28 cellular contexts compared by ENCODE assay signal in the genomic region with DNA sequence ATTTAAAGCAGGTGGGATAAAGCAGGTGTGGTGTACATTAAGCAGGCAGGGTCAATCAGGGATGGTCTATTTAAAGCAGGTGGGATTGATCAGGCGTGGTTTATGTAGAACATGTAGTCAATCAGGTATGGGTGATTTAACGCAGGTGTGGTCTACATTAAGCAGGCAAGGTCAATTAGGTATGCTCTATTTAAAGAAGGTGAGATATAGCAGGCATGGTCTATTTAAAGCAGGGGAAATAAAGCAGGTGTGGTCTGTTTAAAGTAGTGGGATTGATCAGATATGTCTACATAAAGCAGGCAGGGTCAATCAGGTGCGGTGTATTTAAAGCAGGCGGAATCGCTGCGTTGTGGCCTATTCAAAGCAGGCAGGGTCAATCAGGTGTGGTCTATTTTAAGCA.
"Had no signal": no experiment of that assay in that cellular context is flagged by ENCODE, and none has a peak within 500 bp of the region (broad histone marks: within the 10 kb centered on the region; RNA-seq: fewer than 3 reads in every experiment).

No MANE protein-coding gene starts in this region.

- H3K27ac Mint-ChIP-seq: immature natural killer cell; natural killer cell treated with Interleukin-12 subunit alpha and Interleukin-12 subunit beta and Interleukin-15 and Interleukin-18, amount 100 ng/mL, for 72 hours; stimulated activated effector memory CD8-positive, alpha-beta T cell treated with anti-CD3 and anti-CD28 coated beads, Interleukin-12 subunit alpha, Interleukin-12 subunit beta, amount 100 ng/mL, for 72 hours; stimulated activated naive CD8-positive, alpha-beta T cell treated with anti-CD3 and anti-CD28 coated beads, Interleukin-15, Interleukin-2, amounts not matched to agents 100 ng/mL and 50 ng/mL, for 24 hours had no signal

- H3K36me3 ChIP-seq: left lung, lower lobe of right lung, ovary, prostate gland, spleen, suprapubic skin, thoracic aorta, tibial artery, upper lobe of right lung had no signal

- H3K27me3 ChIP-seq: left lung, ovary, spleen, suprapubic skin, tibial artery, upper lobe of right lung had no signal

- DNase-seq: hypothalamus; immature natural killer cell; kidney; left colon; left lung; lower lobe of right lung; mammary epithelial cell; mesenchymal stem cell; ovary; posterior cingulate gyrus; retina; right cardiac atrium; spleen; stimulated activated CD4-positive, alpha-beta T cell treated with anti-CD3 and anti-CD28 coated beads, Interleukin-4, amount 100 ng/mL, for 24 hours; stimulated activated naive CD4-positive, alpha-beta T cell; tibial artery; trophoblast cell; upper lobe of right lung had no signal

- H3K36me3 Mint-ChIP-seq: immature natural killer cell; natural killer cell treated with Interleukin-12 subunit alpha and Interleukin-12 subunit beta and Interleukin-15 and Interleukin-18, amount 100 ng/mL, for 72 hours; stimulated activated effector memory CD8-positive, alpha-beta T cell treated with anti-CD3 and anti-CD28 coated beads, Interleukin-12 subunit alpha, Interleukin-12 subunit beta, amount 100 ng/mL, for 72 hours had no signal

- H3K27me3 Mint-ChIP-seq: stimulated activated naive CD8-positive, alpha-beta T cell treated with anti-CD3 and anti-CD28 coated beads, Interleukin-15, Interleukin-2, amounts not matched to agents 100 ng/mL and 50 ng/mL, for 24 hours had no signal

- FAIRE-seq: islet of Langerhans, kidney, urothelium cell line had no signal

- H3K9me3 ChIP-seq: left lung, lower lobe of right lung, ovary, prostate gland, spleen, suprapubic skin, thoracic aorta, tibial artery, upper lobe of right lung had no signal

- ATAC-seq: left colon; left lung; lower lobe of right lung; natural killer cell treated with Interleukin-12 subunit alpha and Interleukin-12 subunit beta and Interleukin-15 and Interleukin-18, amount 100 ng/mL, for 72 hours; right cardiac atrium; sciatic nerve; stimulated activated effector memory CD8-positive, alpha-beta T cell treated with anti-CD3 and anti-CD28 coated beads, Interleukin-12 subunit alpha, Interleukin-12 subunit beta, amount 100 ng/mL, for 72 hours; upper lobe of right lung had no signal

- H3K27ac ChIP-seq: left lung, lower lobe of right lung, ovary, prostate gland, skin epidermis, spleen, suprapubic skin, thoracic aorta, tibial artery, upper lobe of right lung had no signal

- H3K4me1 Mint-ChIP-seq: immature natural killer cell; stimulated activated effector memory CD8-positive, alpha-beta T cell treated with anti-CD3 and anti-CD28 coated beads, Interleukin-12 subunit alpha, Interleukin-12 subunit beta, amount 100 ng/mL, for 72 hours had no signal

- H3K4me1 ChIP-seq: left lung, lower lobe of right lung, prostate gland, spleen, suprapubic skin, tibial artery, upper lobe of right lung had no signal

- H3K4me3 Mint-ChIP-seq: immature natural killer cell; natural killer cell treated with Interleukin-12 subunit alpha and Interleukin-12 subunit beta and Interleukin-15 and Interleukin-18, amount 100 ng/mL, for 72 hours; stimulated activated effector memory CD8-positive, alpha-beta T cell treated with anti-CD3 and anti-CD28 coated beads, Interleukin-12 subunit alpha, Interleukin-12 subunit beta, amount 100 ng/mL, for 72 hours; stimulated activated naive CD8-positive, alpha-beta T cell treated with anti-CD3 and anti-CD28 coated beads, Interleukin-15, Interleukin-2, amounts not matched to agents 100 ng/mL and 50 ng/mL, for 24 hours had no signal

- H3K9me3 Mint-ChIP-seq: immature natural killer cell; natural killer cell treated with Interleukin-12 subunit alpha and Interleukin-12 subunit beta and Interleukin-15 and Interleukin-18, amount 100 ng/mL, for 72 hours; stimulated activated effector memory CD8-positive, alpha-beta T cell treated with anti-CD3 and anti-CD28 coated beads, Interleukin-12 subunit alpha, Interleukin-12 subunit beta, amount 100 ng/mL, for 72 hours had no signal

- H3K4me3 ChIP-seq: left lung, lower lobe of right lung, ovary, prostate gland, skin epidermis, spleen, suprapubic skin, thoracic aorta, tibial artery, upper lobe of right lung had no signal
